ENCODE assay signal across 9 cellular contexts in genomic region chr19:35509018-35509652, GRCh38. TPM values are rescaled to one million over a fixed set of nuclear protein-coding genes. Genes with fewer than 3 reads are reported as not detected.
DNase-seq lines count a peak whose midpoint lies in the region; ATAC-seq and TF ChIP-seq lines count a peak whose summit lies in the region.
"Had no signal": no experiment of that assay in that cellular context is flagged by ENCODE, and none has a peak within 500 bp of the region (broad histone marks: within the 10 kb centered on the region; RNA-seq: fewer than 3 reads in every experiment).

No MANE protein-coding gene starts in this region.

- H3K4me3 ChIP-seq in body of pancreas: peak overlapping the region; percentile 18 to 46
- no peak overlapping the region for H3K4me3 ChIP-seq in mucosa of descending colon

- H3K27ac ChIP-seq in body of pancreas: peak overlapping the region; percentile 74 to 92 (median 90)

- peak; percentile 73 for DNase-seq in ELF-1 (ENCODE audit: low read depth, low spot score)
- DNase-seq in NCI-H526 treated with DMSO at 0.1 percent for 48 hours (lab: John Stamatoyannopoulos, UW): peak; percentile 34
- DNase-seq in body of pancreas: peak; percentile 76 to 89 (median 88)
- peak in 2 of 3 donors; percentile 53 to 60 for DNase-seq in mucosa of descending colon
- DNase-seq in SIG-M5 treated with dmso at 0.1 percent for 504 hours (lab: John Stamatoyannopoulos, UW; ENCODE audit: unreplicated experiment): no peak

- peaks cover 0 to 3% of the 10 kb centered on the region in 2 donors for H3K36me3 ChIP-seq in body of pancreas (replicated peaks in 1 of 2; ENCODE audit: insufficient read depth in 1 of 2, low read depth in 2 of 2)
- H3K36me3 ChIP-seq in mucosa of descending colon (ENCODE audit: low read depth): no peaks in the 10 kb centered on the region
- H3K36me3 ChIP-seq: adrenal gland had no signal

- no peaks in the 10 kb centered on the region for H3K27me3 ChIP-seq in body of pancreas

- H3K9me3 ChIP-seq in body of pancreas: no peaks in the 10 kb centered on the region
- no peaks in the 10 kb centered on the region for H3K9me3 ChIP-seq in mucosa of descending colon
- H3K9me3 ChIP-seq: adrenal gland had no signal

- WGBS in body of pancreas, 2 donors: 13 to 14% methylated on average over 12 of the region's 12 CpGs

- intact Hi-C loops in body of pancreas (cut with DNase I) (no loop called here), mucosa of descending colon (cut with DNase I, micrococcal nuclease) (no loop called here)

- TF ChIP-seq POLR2A in body of pancreas (IDR thresholded peaks at IDR 0.05): peak; percentile 21 to 76 (median 73)

- H3K4me1 ChIP-seq in body of pancreas (peaks cover 19% of the 10 kb centered on the region), mucosa of descending colon (ENCODE audit: low read depth) (peaks cover 9% of the 10 kb centered on the region)

- ATAC-seq in body of pancreas (peak; percentile 80), mucosa of descending colon (peak; percentile 78), HG03439 (IDR thresholded peaks at IDR 0.05; ENCODE audit: unreplicated experiment) (no peak), HG03045 (IDR thresholded peaks at IDR 0.05; ENCODE audit: unreplicated experiment) (no peak), GM21381 (IDR thresholded peaks at IDR 0.05; ENCODE audit: unreplicated experiment) (no peak)

- TF ChIP-seq CTCF in body of pancreas (IDR thresholded peaks at IDR 0.05): peak in 1 of 7 experiments; percentile 16
- TF ChIP-seq CTCF in mucosa of descending colon (IDR thresholded peaks at IDR 0.05): no peak

RNA-seq across cellular contexts. Expression of gene DMKN, which starts 4.3 kb away (rescaled TPM):
- total RNA-seq in body of pancreas: 100 to 1,000 TPM; 146 TPM
- total RNA-seq in mucosa of descending colon: 10 to 100 TPM in 2 of 3 donors, 1 to 10 TPM in 1; 8.2 to 14.3 (median 10.7) TPM

RNA-seq across cellular contexts. Expression of gene KRTDAP, which starts 18.9 kb away (rescaled TPM):
- total RNA-seq in body of pancreas: not detected
- not detected for total RNA-seq in mucosa of descending colon
- total RNA-seq: adrenal gland had no signal

RNA-seq across cellular contexts. Expression of gene SBSN, which starts 19.0 kb away (rescaled TPM):
- not detected for total RNA-seq in body of pancreas
- total RNA-seq in mucosa of descending colon: not detected
- total RNA-seq: adrenal gland had no signal

RNA-seq across cellular contexts. Expression of gene GAPDHS, which starts 24.1 kb away (rescaled TPM):
- total RNA-seq in body of pancreas (not detected), mucosa of descending colon (not detected)
- total RNA-seq: adrenal gland had no signal

RNA-seq across cellular contexts. Expression of gene TMEM147, which starts 36.3 kb away (rescaled TPM):
- total RNA-seq in body of pancreas: 10 to 100 TPM; 59.4 to 67.9 TPM
- 10 to 100 TPM; 54.4 to 62.8 (median 58.2) TPM for total RNA-seq in mucosa of descending colon

Comparison
In these comparisons a context has a peak if more than half of its experiments do, and no peak if none do; other contexts are left out.
1. ATAC-seq: peak in body of pancreas (single experiment) and mucosa of descending colon (single experiment); none in HG03439 (single experiment), HG03045 (single experiment) and GM21381 (single experiment).
2. RNA of gene DMKN, which starts 4.3 kb away (total RNA-seq): 146 TPM in body of pancreas; 8.2 to 14.3 TPM in mucosa of descending colon; every median in the first group is over 4 times any median in the second.